In genomic region chr14:31206536-31207286, GRCh38 we compare ENCODE assay signal across 1 cellular context.
TF ChIP-seq lines count a peak whose summit lies in the region.

No MANE protein-coding gene starts in this region.

TF ChIP-seq in IMR-90, 13 proteins besides CTCF, POLR2A, EP300 and RAD21 (continued from another document):
- TF ChIP-seq MXI1 (IDR thresholded peaks at IDR 0.05; ENCODE audit: borderline replicate concordance, low read depth, low read length) (0 out of 2 replicates have a peak, but pooled peaks have one; percentile 13), RFX5 (IDR thresholded peaks at IDR 0.05; ENCODE audit: low read depth, low read length) (no peak), RCOR1 (IDR thresholded peaks at IDR 0.05; ENCODE audit: insufficient replicate concordance, low read length) (no peak), ELK1 (IDR thresholded peaks at IDR 0.05; ENCODE audit: borderline replicate concordance, low read depth, low read length) (no peak)
